1 cellular context compared by ENCODE assay signal in genomic region chr16:68617735-68618134, GRCh38.
TF ChIP-seq lines count a peak whose summit lies in the region.

No MANE protein-coding gene starts in this region.

TF ChIP-seq in GM23338, 12 proteins besides CTCF, POLR2A, EP300 and RAD21 (continued from another document):
- no peak for TF ChIP-seq ZNF462 (CRISPR knock-in tag; IDR thresholded peaks at IDR 0.05)
- no peak for TF ChIP-seq REST (IDR thresholded peaks at IDR 0.05; ENCODE audit: unreplicated experiment)
- TF ChIP-seq EZH2phosphoT487 (IDR thresholded peaks at IDR 0.05; ENCODE audit: unreplicated experiment) = no peak
